24 cellular contexts compared by ENCODE assay signal in the genomic region with DNA sequence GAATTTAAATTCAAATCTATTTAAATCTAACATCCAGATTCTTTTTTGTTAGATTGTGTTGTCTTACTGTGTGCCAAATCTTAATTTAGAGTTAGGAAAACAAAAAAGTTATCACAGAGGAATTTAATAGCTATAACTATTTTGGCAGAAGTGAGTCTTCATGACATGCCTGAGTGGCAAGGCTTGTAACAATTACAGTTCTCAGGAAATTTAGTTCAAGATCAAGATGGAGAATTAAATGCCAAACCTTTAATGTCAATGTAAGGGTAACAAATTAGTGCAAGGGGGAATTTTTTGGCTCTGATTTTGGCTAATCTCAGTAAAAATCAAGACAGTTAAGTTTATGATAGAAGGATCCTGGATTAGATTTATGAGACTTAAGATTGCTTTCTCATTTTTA. TPM values are rescaled to one million over a fixed set of nuclear protein-coding genes. Genes with fewer than 3 reads are reported as not detected.
DNase-seq lines count a peak whose midpoint lies in the region; ATAC-seq, FAIRE-seq and TF ChIP-seq lines count a peak whose summit lies in the region.
"Had no signal": no experiment of that assay in that cellular context is flagged by ENCODE, and none has a peak within 500 bp of the region (broad histone marks: within the 10 kb centered on the region; RNA-seq: fewer than 3 reads in every experiment).

No MANE protein-coding gene starts in this region.

- peaks cover 22% of the 10 kb centered on the region for H3K36me3 ChIP-seq in astrocyte (ENCODE audit: insufficient read depth, low read length)

- H3K79me2 ChIP-seq in astrocyte (ENCODE audit: insufficient read depth, low read length) = no peaks in the 10 kb centered on the region

- peaks cover 49% of the 10 kb centered on the region for H3K36me3 Mint-ChIP-seq in astrocyte (ENCODE audit: low read depth, unreplicated experiment)

- TF ChIP-seq CTCF in AG09309 (IDR thresholded peaks at IDR 0.05; ENCODE audit: control insufficient read depth, insufficient read depth, low read depth, low read length, missing control alignments) (no peak), astrocyte (IDR thresholded peaks at IDR 0.05; ENCODE audit: insufficient read depth, low read depth, low read length) (no peak)

- H3K27me3 Mint-ChIP-seq in astrocyte (ENCODE audit: low read depth, unreplicated experiment) = no peaks in the 10 kb centered on the region
- H3K27me3 Mint-ChIP-seq: B cell had no signal

- peaks cover 13% of the 10 kb centered on the region for H3K9me3 Mint-ChIP-seq in astrocyte (ENCODE audit: unreplicated experiment)
- H3K9me3 Mint-ChIP-seq: H9 had no signal

- peak; percentile 47 for FAIRE-seq in astrocyte (lab: Jason Lieb, UNC)
- FAIRE-seq: A549, GM12891 had no signal

- H3K27ac Mint-ChIP-seq in astrocyte (ENCODE audit: unreplicated experiment) = no peak overlapping the region
- H3K27ac Mint-ChIP-seq: B cell; CD4-positive, CD25-positive, alpha-beta regulatory T cell; CD8-positive, alpha-beta T cell; H9 had no signal

- ATAC-seq in GM21723 (IDR thresholded peaks at IDR 0.05; ENCODE audit: unreplicated experiment) = no peak
- ATAC-seq: A549; CD8-positive, alpha-beta T cell; HCT116 had no signal

- no peak overlapping the region for H3K4me3 Mint-ChIP-seq in astrocyte (ENCODE audit: unreplicated experiment)
- H3K4me3 Mint-ChIP-seq: B cell; CD4-positive, CD25-positive, alpha-beta regulatory T cell; CD8-positive, alpha-beta T cell; H9 had no signal

- H3K4me1 Mint-ChIP-seq in astrocyte (ENCODE audit: low read depth, unreplicated experiment) = no peaks in the 10 kb centered on the region
- H3K4me1 Mint-ChIP-seq: B cell had no signal

- H3K4me3 ChIP-seq in AG09309 (ENCODE audit: control insufficient read depth, low read depth, low read length) (no peak overlapping the region), astrocyte (ENCODE audit: insufficient read depth, low read depth, low read length) (no peak overlapping the region)
- H3K4me3 ChIP-seq: A549, BLaER1, GM23248 had no signal

- H3K4me2 ChIP-seq in astrocyte (ENCODE audit: low read length) = no peak overlapping the region
- H3K4me2 ChIP-seq: A549, BLaER1 had no signal

- peak; percentile 20 for DNase-seq in AG09309 (ENCODE audit: low read depth)
- DNase-seq in EH (ENCODE audit: low read depth) = peak; percentile 71
- no peak for DNase-seq in astrocyte (ENCODE audit: low read depth)
- peak; percentile 3 for DNase-seq in fibroblast of peridontal ligament (ENCODE audit: extremely low read depth)
- no peak for DNase-seq in NCI-H446 (lab: John Stamatoyannopoulos, UW)
- DNase-seq in activated naive CD4-positive, alpha-beta T cell treated with anti-CD3 and anti-CD28 coated beads, Interleukin-2, amount 50 U/mL, for 16 hours = no peak
- DNase-seq: 8988T; ACHN; Caco-2; CD4-positive, CD25-positive, alpha-beta regulatory T cell; CD8-positive, alpha-beta T cell; DMS153; DND-41; EL; GDM1; GM23248; H9 had no signal

- H4K20me1 ChIP-seq in astrocyte (ENCODE audit: insufficient read depth, low read length) = no peaks in the 10 kb centered on the region
- H4K20me1 ChIP-seq: BLaER1 had no signal

- no peak overlapping the region for H3K27ac ChIP-seq in astrocyte (ENCODE audit: low read depth, low read length)
- H3K27ac ChIP-seq: A549, BLaER1, C4-2B, GM23248 had no signal

- H3K9me3 ChIP-seq in astrocyte (ENCODE audit: insufficient read depth, low read depth, low read length) = peaks cover 3% of the 10 kb centered on the region
- H3K9me3 ChIP-seq: Caco-2 had no signal

- no peak overlapping the region for H3K9ac ChIP-seq in astrocyte (ENCODE audit: low read length)
- H3K9ac ChIP-seq: BLaER1, GM23248 had no signal

- no peaks in the 10 kb centered on the region for H3K4me1 ChIP-seq in astrocyte (ENCODE audit: insufficient read depth, low read length)
- H3K4me1 ChIP-seq: A549, BLaER1, Caco-2 had no signal

- H3K27me3 ChIP-seq in astrocyte (ENCODE audit: insufficient read depth, low read length) = no peaks in the 10 kb centered on the region
- H3K27me3 ChIP-seq: BLaER1 had no signal

- H2AFZ ChIP-seq in astrocyte (ENCODE audit: low read depth, low read length) = no peak overlapping the region
- H2AFZ ChIP-seq: GM23248 had no signal

RNA-seq across cellular contexts. Expression of a gene that starts 58.4 kb away (rescaled TPM):
- 27.6 and 31.6 TPM in 2 replicates for total RNA-seq in astrocyte

RNA-seq across cellular contexts. Expression of a gene that starts 58.5 kb away (rescaled TPM):
- 31.8 and 37.0 TPM in 2 replicates for total RNA-seq in astrocyte

Comparison
In these comparisons a context has a peak if more than half of its experiments do, and no peak if none do; other contexts are left out.
1. DNase-seq: peak in AG09309 (single experiment), EH (single experiment) and fibroblast of peridontal ligament (single experiment); none in astrocyte (single experiment), NCI-H446 (0 of 2) and activated naive CD4-positive, alpha-beta T cell treated with anti-CD3 and anti-CD28 coated beads, Interleukin-2, amount 50 U/mL, for 16 hours (single experiment).